In the genomic region with DNA sequence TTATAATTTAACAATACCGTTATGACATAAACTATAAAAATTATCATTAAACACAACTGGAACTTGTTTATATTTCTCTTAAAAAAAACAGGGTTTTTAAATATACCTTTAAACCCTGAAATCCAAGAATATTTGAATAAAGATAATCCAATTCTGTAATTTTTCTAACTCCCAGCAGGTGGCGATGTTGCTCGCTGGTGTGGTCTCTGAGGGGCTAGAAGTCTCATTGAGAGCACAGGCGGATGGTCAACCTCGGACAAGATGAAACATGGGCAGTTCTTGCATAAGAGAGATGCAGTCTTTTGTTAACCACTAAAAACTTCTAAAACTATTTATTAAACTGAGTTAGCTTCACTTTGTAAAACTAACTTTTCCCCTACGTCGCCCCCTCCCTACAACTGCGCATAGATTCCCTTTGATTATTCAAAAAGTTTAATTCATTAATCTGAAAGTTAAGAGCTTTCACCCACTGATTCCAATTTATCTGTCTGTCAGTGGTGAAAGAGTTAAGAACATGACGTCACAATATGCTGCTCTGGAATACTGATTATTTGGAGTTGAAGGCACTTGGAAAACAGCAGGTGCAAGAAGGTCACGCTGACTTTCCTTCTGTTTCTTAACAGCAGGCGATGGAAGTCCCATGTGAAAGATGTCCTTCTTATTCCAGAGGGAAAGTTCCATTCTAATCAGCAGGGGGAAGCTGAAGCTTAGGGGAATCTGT, we compare ENCODE assay signal across 9 cellular contexts. TPM values are rescaled to one million over a fixed set of nuclear protein-coding genes. Genes with fewer than 3 reads are reported as not detected.
DNase-seq lines count a peak whose midpoint lies in the region; ATAC-seq, FAIRE-seq and TF ChIP-seq lines count a peak whose summit lies in the region.
"Had no signal": no experiment of that assay in that cellular context is flagged by ENCODE, and none has a peak within 500 bp of the region (broad histone marks: within the 10 kb centered on the region; RNA-seq: fewer than 3 reads in every experiment).

No MANE protein-coding gene starts in this region.

- TF ChIP-seq CTCF in LNCAP (IDR thresholded peaks at IDR 0.05) (peak; percentile 88), chondrocyte (IDR thresholded peaks at IDR 0.05) (peak; percentile 98), kidney (IDR thresholded peaks at IDR 0.05; ENCODE audit: borderline replicate concordance, extremely low read depth, insufficient read depth) (peak; percentile 64)

- peaks cover 14% of the 10 kb centered on the region for H3K9me3 Mint-ChIP-seq in chondrocyte (ENCODE audit: low read depth)

- H3K27ac Mint-ChIP-seq in chondrocyte (ENCODE audit: unreplicated experiment), result no peak overlapping the region
- H3K27ac Mint-ChIP-seq: activated naive CD8-positive, alpha-beta T cell had no signal

- peak; percentile 49 for DNase-seq in DMS 273 (lab: John Stamatoyannopoulos, UW; ENCODE audit: unreplicated experiment)
- no peak for DNase-seq in DMS 273 treated with DMSO at 0.1 percent for 48 hours (lab: John Stamatoyannopoulos, UW)
- peak; percentile 35 for DNase-seq in SW480 (ENCODE audit: low spot score)
- DNase-seq in chondrocyte (ENCODE audit: low spot score), result no peak
- DNase-seq in kidney, result no peak
- DNase-seq in stimulated activated CD4-positive, alpha-beta T cell treated with anti-CD3 and anti-CD28 coated beads, Interleukin-4, amount 100 ng/mL, for 24 hours, result peak; percentile 20

- H3K27me3 Mint-ChIP-seq in chondrocyte (ENCODE audit: low read depth), result no peaks in the 10 kb centered on the region

- no peak overlapping the region for H3K27ac ChIP-seq in kidney (ENCODE audit: low read depth in 2 of 2, low read length in 2 of 2)

- H3K4me1 Mint-ChIP-seq in chondrocyte (ENCODE audit: low read depth), result peaks cover 3% of the 10 kb centered on the region

- peak; percentile 91 for FAIRE-seq in kidney (lab: Jason Lieb, UNC)

- peaks cover 0 to 2% of the 10 kb centered on the region in 2 donors for H3K9me3 ChIP-seq in kidney (ENCODE audit: control insufficient read depth in 1 of 2, low read length in 2 of 2)

- no peak overlapping the region for H3K4me3 ChIP-seq in kidney (ENCODE audit: low read length in 2 of 2)

- no peaks in the 10 kb centered on the region for H3K36me3 ChIP-seq in kidney (ENCODE audit: control insufficient read depth in 1 of 2, insufficient read depth in 2 of 2, low read length in 2 of 2)

- intact Hi-C loops in kidney (cut with DNase I), result loop anchor here (10.0 kb wide), 1 partner anchor 165 kb away; no protein-coding TSS in a partner anchor

- no peak for ATAC-seq in HG02970 (IDR thresholded peaks at IDR 0.05; ENCODE audit: low FRiP score, unreplicated experiment)

- H3K4me3 Mint-ChIP-seq in chondrocyte (ENCODE audit: unreplicated experiment), result no peak overlapping the region
- H3K4me3 Mint-ChIP-seq: activated naive CD8-positive, alpha-beta T cell had no signal

- no peaks in the 10 kb centered on the region for H3K36me3 Mint-ChIP-seq in chondrocyte (ENCODE audit: low read depth)
- H3K36me3 Mint-ChIP-seq: activated naive CD8-positive, alpha-beta T cell had no signal

- H3K9ac ChIP-seq in kidney (ENCODE audit: low read length in 2 of 2), result no peak overlapping the region

- no peaks in the 10 kb centered on the region for H3K4me1 ChIP-seq in kidney (ENCODE audit: control insufficient read depth in 1 of 2, insufficient read depth in 1 of 2, low read depth in 1 of 2, low read length in 2 of 2)

RNA-seq across cellular contexts. Expression of a gene that starts 29.5 kb away (rescaled TPM):
- total RNA-seq in chondrocyte (not detected in 3 replicates), kidney (not detected)
- not detected for polyA plus RNA-seq in kidney (ENCODE audit: insufficient read depth, low read depth, low replicate concordance)

Comparison
In these comparisons a context has a peak if more than half of its experiments do, and no peak if none do; other contexts are left out.
1. DNase-seq: peak in DMS 273 (single experiment), SW480 (single experiment) and stimulated activated CD4-positive, alpha-beta T cell treated with anti-CD3 and anti-CD28 coated beads, Interleukin-4, amount 100 ng/mL, for 24 hours (single experiment); none in DMS 273 treated with DMSO at 0.1 percent for 48 hours (single experiment), chondrocyte (single experiment) and kidney (single experiment).
2. Peak in every context shown above with its lines, with median percentiles within 50 percentile points of each other: CTCF ChIP-seq.